Comparison of ENCODE assay signal across 8 cellular contexts in genomic region chr11:67120456-67120855, GRCh38. TPM values are rescaled to one million over a fixed set of nuclear protein-coding genes. Genes with fewer than 3 reads are reported as not detected.
DNase-seq lines count a peak whose midpoint lies in the region; ATAC-seq and TF ChIP-seq lines count a peak whose summit lies in the region.

No MANE protein-coding gene starts in this region.

- DNase-seq in GM12865 (ENCODE audit: low read depth) (no peak), SK-N-MC (ENCODE audit: low read depth, low spot score) (no peak), fibroblast of pulmonary artery (ENCODE audit: low read depth) (no peak), retinal pigment epithelial cell (ENCODE audit: low read depth) (no peak), SIG-M5 treated with dmso at 0.1 percent for 504 hours (lab: John Stamatoyannopoulos, UW; ENCODE audit: unreplicated experiment) (no peak), G401 (ENCODE audit: low spot score) (no peak)
- DNase-seq in stimulated activated CD4-positive, alpha-beta T cell treated with anti-CD3 and anti-CD28 coated beads, Interleukin-12 subunit alpha, Interleukin-12 subunit beta, amount 100 ng/mL, for 4 hours, result no peak

- in situ Hi-C loops in G401 (cut with HindIII; ENCODE audit: low sequenced_read_pairs), result no loop called here

- H3K27ac ChIP-seq in SK-N-MC, result peak overlapping the region; percentile 65; the same call in 1 of the 2 replicates

- peak overlapping the region; percentile 90 for H3K9ac ChIP-seq in SK-N-MC (ENCODE audit: insufficient read length)

- H3K4me3 ChIP-seq in GM12865 (ENCODE audit: low read depth, low read length) (peak overlapping the region; percentile 94), SK-N-MC (peak overlapping the region; percentile 96), fibroblast of pulmonary artery (replicated peaks; ENCODE audit: low read depth, low read length) (peak overlapping the region; percentile 97), retinal pigment epithelial cell (ENCODE audit: low read length) (peak overlapping the region; percentile 96)

- TF ChIP-seq CTCF in GM12865 (IDR thresholded peaks at IDR 0.05; ENCODE audit: insufficient read depth, low read depth, low read length, missing control alignments) (no peak), fibroblast of pulmonary artery (IDR thresholded peaks at IDR 0.05; ENCODE audit: low read length, missing control alignments) (no peak), retinal pigment epithelial cell (conservative IDR thresholded peaks at IDR 0.05; ENCODE audit: low read depth, low read length) (no peak)

- no peaks in the 10 kb centered on the region for H3K9me3 ChIP-seq in SK-N-MC (ENCODE audit: low read depth, low read length)

- ATAC-seq in GM21786 (IDR thresholded peaks at IDR 0.05; ENCODE audit: unreplicated experiment), result no peak

- peaks cover 18% of the 10 kb centered on the region for H3K36me3 ChIP-seq in SK-N-MC (ENCODE audit: insufficient read depth, low read length)

RNA-seq across cellular contexts. Expression of gene KDM2A, which starts 1.4 kb away (rescaled TPM):
- 11.4 and 13.4 TPM in 2 replicates for total RNA-seq in G401 (2014; rRNA removed; shearing (Covaris generic))
